31 cellular contexts compared by ENCODE assay signal in genomic region chr14:48672506-48672905, GRCh38.
"Had no signal": no experiment of that assay in that cellular context is flagged by ENCODE, and none has a peak within 500 bp of the region (broad histone marks: within the 10 kb centered on the region; RNA-seq: fewer than 3 reads in every experiment).

No MANE protein-coding gene starts in this region.

- H3K9me3 ChIP-seq: adrenal gland, body of pancreas had no signal

- H3K4me3 ChIP-seq: adrenal gland, body of pancreas, cardiac muscle cell had no signal

- DNase-seq: activated B cell treated with CpG ODN at 0.5 μM for 24 hours; activated CD4-positive, alpha-beta memory T cell treated with anti-CD3 and anti-CD28 coated beads for 36 hours; activated CD4-positive, alpha-beta T cell treated with anti-CD3 and anti-CD28 coated beads for 4 hours; activated CD4-positive, alpha-beta T cell treated with anti-CD3 and anti-CD28 coated beads, Interleukin-2, amount 10 ng/mL, durations not matched to agents 24 days and 14 days; activated CD4-positive, alpha-beta T cell treated with anti-CD3 and anti-CD28 coated beads, Interleukin-2, amount 50 U/mL, for 1 hour; activated CD4-positive, alpha-beta T cell treated with anti-CD3 and anti-CD28 coated beads, Interleukin-2, amount 50 U/mL, for 4 hours; activated CD4-positive, CD25-positive, alpha-beta regulatory T cell treated with anti-CD3 and anti-CD28 coated beads, Interleukin-2, amount 50 U/mL, for 72 hours; activated CD8-positive, alpha-beta memory T cell treated with anti-CD3 and anti-CD28 coated beads, Interleukin-2, amount 50 U/mL, for 4 hours; activated CD8-positive, alpha-beta T cell treated with anti-CD3 and anti-CD28 coated beads for 36 hours; activated effector memory CD4-positive, alpha-beta T cell treated with anti-CD3 and anti-CD28 coated beads, Interleukin-2, amount 50 U/mL, for 16 hours; activated gamma-delta T cell treated with Interleukin-2 at 50 U/mL for 16 hours; activated naive CD4-positive, alpha-beta T cell; activated naive CD4-positive, alpha-beta T cell treated with anti-CD3 and anti-CD28 coated beads for 36 hours; activated naive CD4-positive, alpha-beta T cell treated with anti-CD3 and anti-CD28 coated beads, Interleukin-2, amount 50 U/mL, for 16 hours; activated naive CD8-positive, alpha-beta T cell treated with anti-CD3 and anti-CD28 coated beads for 36 hours; activated T-cell treated with anti-CD3 and anti-CD28 coated beads for 4 hours; activated T-cell treated with anti-CD3 and anti-CD28 coated beads, Interleukin-2, amount 50 U/mL, for 1 hour; activated T-cell treated with anti-CD3 and anti-CD28 coated beads, Interleukin-2, amount 50 U/mL, for 4 hours; activated T-cell treated with anti-CD3 and anti-CD28 coated beads, Interleukin-2, amount 50 U/mL, for 72 hours; adrenal gland; amniotic stem cell; aorta; body of pancreas; brain microvascular endothelial cell; caudate nucleus; T-helper 2 cell; T-helper 9 cell had no signal

- H3K27me3 ChIP-seq: adrenal gland, body of pancreas, brain microvascular endothelial cell, cardiac muscle cell had no signal

- H3K36me3 ChIP-seq: adrenal gland, brain microvascular endothelial cell, cardiac muscle cell had no signal

- ATAC-seq: activated CD8-positive, alpha-beta T cell treated with anti-CD3 and anti-CD28 coated beads for 36 hours; activated naive CD4-positive, alpha-beta T cell treated with anti-CD3 and anti-CD28 coated beads, Interleukin-2, amount 50 U/mL, for 72 hours; activated T-cell treated with anti-CD3 and anti-CD28 coated beads, Interleukin-2, amount 50 U/mL, for 4 hours; activated T-cell treated with anti-CD3 and anti-CD28 coated beads, Interleukin-2, amount 50 U/mL, for 72 hours; activated T-helper 17 cell treated with anti-CD3 and anti-CD28 coated beads, Interleukin-2, amount 50 U/mL, for 72 hours; body of pancreas had no signal

- H3K27ac ChIP-seq: adrenal gland, body of pancreas, brain microvascular endothelial cell, cardiac muscle cell, VCaP had no signal

- H3K4me1 ChIP-seq: adrenal gland, body of pancreas had no signal
